In genomic region chr7:54946764-54947163, GRCh38 we compare ENCODE assay signal across 17 cellular contexts.
DNase-seq lines count a peak whose midpoint lies in the region; ATAC-seq, FAIRE-seq and TF ChIP-seq lines count a peak whose summit lies in the region.
"Had no signal": no experiment of that assay in that cellular context is flagged by ENCODE, and none has a peak within 500 bp of the region (broad histone marks: within the 10 kb centered on the region; RNA-seq: fewer than 3 reads in every experiment).

No MANE protein-coding gene starts in this region.

- CTCF ChIA-PET in PC-3 (lab: Charles Lee): interaction anchor here (0.6 to 1.0 kb wide), 4 partner anchors 17 to 173 kb away, joined by 3 to 6 read pairs (median 3); partner anchors contain the start of gene EGFR

- H3K36me3 Mint-ChIP-seq in type B pancreatic cell: no peaks in the 10 kb centered on the region
- H3K36me3 Mint-ChIP-seq in glutamatergic neuron (ENCODE audit: unreplicated experiment): no peaks in the 10 kb centered on the region
- H3K36me3 Mint-ChIP-seq: CD4-positive, CD25-positive, alpha-beta regulatory T cell had no signal

- no peaks in the 10 kb centered on the region for H4K20me1 ChIP-seq in PC-3 (ENCODE audit: low read length)

- peaks cover 17% of the 10 kb centered on the region for H3K4me1 ChIP-seq in PC-3 (ENCODE audit: insufficient read depth, low read length)

- intact Hi-C loops in PC-3 (cut with micrococcal nuclease): no loop called here
- intact Hi-C loops in lower leg skin (cut with DNase I; ENCODE audit: low total_unique reads): no loop called here

- H3K4me1 Mint-ChIP-seq in type B pancreatic cell (ENCODE audit: unreplicated experiment): peaks cover 3% of the 10 kb centered on the region
- H3K4me1 Mint-ChIP-seq in glutamatergic neuron (ENCODE audit: low read depth, unreplicated experiment): peaks cover 3% of the 10 kb centered on the region
- H3K4me1 Mint-ChIP-seq: B cell; CD4-positive, CD25-positive, alpha-beta regulatory T cell had no signal

- POLR2A ChIA-PET in PC-3 (lab: Charles Lee; ENCODE audit: unreplicated experiment): interaction anchor here (0.6 to 1.2 kb wide), 3 partner anchors 14 to 72 kb away, joined by 3 to 5 read pairs (median 4); partner anchors contain the start of gene EGFR

- H3K36me3 ChIP-seq in PC-3 (ENCODE audit: low read depth, low read length) (no peaks in the 10 kb centered on the region), bronchial epithelial cell (ENCODE audit: control insufficient read depth, insufficient read depth, low read length) (no peaks in the 10 kb centered on the region)

- no peak for TF ChIP-seq POLR2A in lower leg skin (IDR thresholded peaks at IDR 0.05)

- H3K9me3 ChIP-seq in PC-3 (ENCODE audit: low read length): no peaks in the 10 kb centered on the region

- H3K27me3 Mint-ChIP-seq in type B pancreatic cell: no peaks in the 10 kb centered on the region
- no peaks in the 10 kb centered on the region for H3K27me3 Mint-ChIP-seq in glutamatergic neuron (ENCODE audit: unreplicated experiment)
- H3K27me3 Mint-ChIP-seq: B cell; CD4-positive, CD25-positive, alpha-beta regulatory T cell had no signal

- peak overlapping the region; percentile 21 for H3K4me2 ChIP-seq in PC-3 (ENCODE audit: low read length)

- H3K9me2 ChIP-seq in PC-3 (replicated peaks; ENCODE audit: low read length): no peaks in the 10 kb centered on the region

- H3K27ac Mint-ChIP-seq in type B pancreatic cell (peak overlapping the region; percentile 98), glutamatergic neuron (ENCODE audit: unreplicated experiment) (no peak overlapping the region)
- H3K27ac Mint-ChIP-seq: B cell; CD4-positive, CD25-positive, alpha-beta regulatory T cell had no signal

- FAIRE-seq in bronchial epithelial cell (lab: Jason Lieb, UNC): no peak

- H3K27ac ChIP-seq in PC-3 (ENCODE audit: low read length): peak overlapping the region; percentile 88

- DNase-seq in PC-3: peak; percentile 69
- peak; percentile 90 for DNase-seq in bronchial epithelial cell (ENCODE audit: low read depth)
- DNase-seq in left lobe of liver (ENCODE audit: low spot score): no peak
- DNase-seq in type B pancreatic cell (ENCODE audit: extremely low spot score, unreplicated experiment): no peak
- DNase-seq in glutamatergic neuron: no peak
- no peak for DNase-seq in globus pallidus (ENCODE audit: low spot score)
- no peak for DNase-seq in lower leg skin (ENCODE audit: low spot score in 2 of 2)
- DNase-seq: CD4-positive, CD25-positive, alpha-beta regulatory T cell; DMS79; H7; IMR-90; Kasumi-1; NCI-H187 treated with DMSO at 0.1 percent for 48 hours; NCI-H446; NCI-H69 had no signal

- H3K4me3 Mint-ChIP-seq in type B pancreatic cell (peak overlapping the region; percentile 75), glutamatergic neuron (ENCODE audit: unreplicated experiment) (no peak overlapping the region)
- H3K4me3 Mint-ChIP-seq: B cell; CD4-positive, CD25-positive, alpha-beta regulatory T cell had no signal

- H3F3A ChIP-seq in PC-3 (ENCODE audit: low read length, unreplicated experiment): no peaks in the 10 kb centered on the region

- ATAC-seq in PC-3 (peak; percentile 93), left lobe of liver (peak; percentile 42)
- ATAC-seq: Right ventricle myocardium inferior had no signal

- no TSS peak for BruUV-seq in PC-3 (replicated peaks; lab: Mats Ljungman, UMichigan)

- no peak overlapping the region for H2AFZ ChIP-seq in PC-3 (ENCODE audit: low read length)

- peak overlapping the region; percentile 57 for H3K9ac ChIP-seq in PC-3 (ENCODE audit: low read length)

- no peaks in the 10 kb centered on the region for H3K27me3 ChIP-seq in PC-3 (ENCODE audit: low read length)
- H3K27me3 ChIP-seq in bronchial epithelial cell (ENCODE audit: control insufficient read depth, insufficient read depth, low read length): no peaks in the 10 kb centered on the region

- H3K9me3 Mint-ChIP-seq in type B pancreatic cell: no peaks in the 10 kb centered on the region
- H3K9me3 Mint-ChIP-seq in glutamatergic neuron (ENCODE audit: unreplicated experiment): no peaks in the 10 kb centered on the region

- 43 to 45% methylated on average over 3 of the region's 3 CpGs for WGBS in lower leg skin, 2 donors

- H3K79me2 ChIP-seq in PC-3 (ENCODE audit: low read length): no peaks in the 10 kb centered on the region

- 0 out of 2 replicates have a peak overlapping the region, but pooled peaks have one; percentile 1 for H3K4me3 ChIP-seq in PC-3 (ENCODE audit: low read length)
- H3K4me3 ChIP-seq in bronchial epithelial cell (ENCODE audit: low read depth, low read length): no peak overlapping the region
- H3K4me3 ChIP-seq in lower leg skin (ENCODE audit: low read depth, poor library complexity, severe bottlenecking): no peak overlapping the region

- TF ChIP-seq CTCF in PC-3 (conservative IDR thresholded peaks at IDR 0.05; ENCODE audit: low read depth, low read length): no peak
- no peak for TF ChIP-seq CTCF in bronchial epithelial cell (IDR thresholded peaks at IDR 0.05; ENCODE audit: insufficient read depth, low read length, severe bottlenecking)
- TF ChIP-seq CTCF in type B pancreatic cell (conservative IDR thresholded peaks at IDR 0.05): no peak
- no peak for TF ChIP-seq CTCF in glutamatergic neuron (IDR thresholded peaks at IDR 0.05; ENCODE audit: partially characterized antibody, unreplicated experiment)
- TF ChIP-seq CTCF in lower leg skin (IDR thresholded peaks at IDR 0.05): no peak

Comparison
In these comparisons a context has a peak if more than half of its experiments do, and no peak if none do; other contexts are left out.
1. DNase-seq: peak in PC-3 (single experiment) and bronchial epithelial cell (single experiment); none in left lobe of liver (single experiment), type B pancreatic cell (single experiment), glutamatergic neuron (single experiment), globus pallidus (single experiment) and lower leg skin (0 of 2).